ENCODE assay signal across 19 cellular contexts in the genomic region with DNA sequence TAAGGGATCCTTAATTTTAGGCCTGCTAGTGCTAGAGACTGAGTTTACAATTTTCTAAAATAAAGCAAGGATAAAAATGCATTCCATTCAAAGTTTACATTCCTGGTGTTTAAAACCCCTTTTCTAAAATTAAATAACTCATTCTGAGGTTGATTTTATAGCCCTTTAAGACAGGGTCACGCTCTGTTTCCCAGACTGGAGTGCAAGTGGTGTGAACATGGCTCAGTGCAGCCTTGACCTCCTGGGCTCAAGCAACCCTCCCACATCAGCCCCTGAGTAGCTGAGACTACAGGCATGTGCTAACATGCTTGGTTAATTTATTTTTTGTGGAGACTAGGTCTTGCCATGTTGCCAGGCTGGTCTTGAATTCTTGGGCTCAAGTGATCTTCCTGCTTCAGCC.
DNase-seq lines count a peak whose midpoint lies in the region; ATAC-seq lines count a peak whose summit lies in the region.
"Had no signal": no experiment of that assay in that cellular context is flagged by ENCODE, and none has a peak within 500 bp of the region (broad histone marks: within the 10 kb centered on the region; RNA-seq: fewer than 3 reads in every experiment).

No MANE protein-coding gene starts in this region.

- ATAC-seq in HG02642 (IDR thresholded peaks at IDR 0.05; ENCODE audit: poor library complexity, unreplicated experiment) (no peak), HG02759 (IDR thresholded peaks at IDR 0.05; ENCODE audit: unreplicated experiment) (no peak), GM19324 (IDR thresholded peaks at IDR 0.05; ENCODE audit: low FRiP score, unreplicated experiment) (no peak)
- ATAC-seq: left colon; mucosa of descending colon; stimulated activated memory B cell treated with anti-CD40 and anti-IgM and Interleukin-4, amounts not matched to agents 10 μg/mL and 1 μg/mL and 100 μg/mL, for 72 hours had no signal

- peak; percentile 46 for DNase-seq in ACHN
- DNase-seq in GM03348 (ENCODE audit: low spot score) = peak; percentile 23
- DNase-seq in amniotic epithelial cell (ENCODE audit: low read depth) = peak; percentile 30
- peak; percentile 45 for DNase-seq in iris pigment epithelial cell (ENCODE audit: low read depth)
- no peak for DNase-seq in NCI-H1694 (lab: John Stamatoyannopoulos, UW)
- DNase-seq: effector CD8-positive, alpha-beta T cell; hypothalamus; Karpas-422; left colon; mucosa of descending colon; NCI-H1092 treated with DMSO at 0.1 percent for 48 hours; NCI-H69; retina; stimulated activated CD4-positive, alpha-beta T cell treated with anti-CD3 and anti-CD28 coated beads, Interleukin-15, amount 100 ng/mL, for 24 hours; transverse colon had no signal

- in situ Hi-C loops in ACHN (cut with HindIII; ENCODE audit: low pct_ligation_motif_present, low pct_unique_long_range_greater_than_20kb, low sequenced_read_pairs) = no loop called here
